ENCODE assay signal across 1 cellular context in the genomic region with DNA sequence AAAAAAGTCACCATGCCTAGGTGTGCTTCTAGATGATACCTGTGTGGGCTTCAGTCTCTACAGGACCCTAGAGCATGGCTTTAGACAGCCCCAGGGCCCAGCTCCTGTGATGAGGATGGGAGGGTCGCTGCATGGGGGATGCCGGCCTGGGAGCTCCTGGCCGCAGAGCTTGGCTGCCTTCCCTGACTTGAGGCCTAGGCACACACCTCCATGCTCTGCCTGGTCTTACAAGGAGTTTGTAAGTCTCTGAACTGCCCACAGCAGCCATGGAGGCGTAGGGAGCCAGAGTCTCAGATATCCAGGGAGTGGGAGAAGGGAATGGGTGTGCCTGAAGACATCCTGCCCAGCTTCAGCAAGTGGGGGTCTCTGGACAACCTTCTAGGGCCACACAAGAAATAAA.
TF ChIP-seq lines count a peak whose summit lies in the region.

No MANE protein-coding gene starts in this region.

TF ChIP-seq in HEK293, 187 proteins besides CTCF, POLR2A, EP300 and RAD21 (continued from another document):
- no peak for TF ChIP-seq ZNF211 (tag by site-specific recombination; IDR thresholded peaks at IDR 0.05; ENCODE audit: low read depth)
- no peak for TF ChIP-seq HOXD13 (CRISPR knock-in tag; IDR thresholded peaks at IDR 0.05; ENCODE audit: borderline replicate concordance)
